ENCODE assay signal across 8 cellular contexts in genomic region chr15:70505411-70505919, GRCh38.
A peak's percentile ranks its signal among the peaks of the same experiment; 100 is the strongest.
DNase-seq lines count a peak whose midpoint lies in the region; ATAC-seq and TF ChIP-seq lines count a peak whose summit lies in the region.

No MANE protein-coding gene starts in this region.

- peaks cover 0 to 11% of the 10 kb centered on the region in 2 donors for H3K9me3 ChIP-seq in right atrium auricular region
- H3K9me3 ChIP-seq in PC-9 (ENCODE audit: insufficient read depth, low read depth): peaks cover 2% of the 10 kb centered on the region; the same call in 1 of the 2 replicates
- peaks cover 7% of the 10 kb centered on the region for H3K9me3 ChIP-seq in thoracic aorta

- CTCF ChIA-PET in PC-9 (lab: Charles Lee): interaction anchor here (0.5 to 1.8 kb wide), 8 partner anchors 9 to 1043 kb away, joined by 3 to 25 read pairs (median 4); no protein-coding TSS in a partner anchor

- H3K4me2 ChIP-seq in PC-9: peak overlapping the region; percentile 63

- no peak overlapping the region for H3K27ac ChIP-seq in right atrium auricular region
- peak overlapping the region; percentile 99 for H3K27ac ChIP-seq in PC-9
- peak overlapping the region; percentile 1 to 19 for H3K27ac ChIP-seq in thoracic aorta

- H3K27me3 ChIP-seq in right atrium auricular region (no peaks in the 10 kb centered on the region), PC-9 (ENCODE audit: insufficient read depth, low read depth) (no peaks in the 10 kb centered on the region), thoracic aorta (replicated peaks; ENCODE audit: insufficient read depth) (no peaks in the 10 kb centered on the region)

- H3K4me3 ChIP-seq in right atrium auricular region (no peak overlapping the region), PC-9 (no peak overlapping the region), thoracic aorta (no peak overlapping the region)

- ATAC-seq in left cardiac atrium: peak; percentile 42 to 83
- peak; percentile 59 for ATAC-seq in esophagus mucosa
- peak; percentile 73 for ATAC-seq in thoracic aorta (ENCODE audit: insufficient number of reproducible peaks, low FRiP score, low read depth)
- ATAC-seq in left lobe of liver: no peak
- no peak for ATAC-seq in HG03460 (IDR thresholded peaks at IDR 0.05; ENCODE audit: unreplicated experiment)

- intact Hi-C loops in left cardiac atrium (cut with DNase I): no loop called here
- intact Hi-C loops in PC-9 (cut with micrococcal nuclease; ENCODE audit: unreplicated experiment): loop anchor here (2.0 to 5.0 kb wide), 3 partner anchors 308 to 792 kb away; no protein-coding TSS in a partner anchor

- H3K36me3 ChIP-seq in right atrium auricular region: no peaks in the 10 kb centered on the region
- no peaks in the 10 kb centered on the region for H3K36me3 ChIP-seq in PC-9 (ENCODE audit: low read depth)
- no peaks in the 10 kb centered on the region for H3K36me3 ChIP-seq in thoracic aorta

- no peak overlapping the region for H2AFZ ChIP-seq in PC-9

- no peaks in the 10 kb centered on the region for H4K20me1 ChIP-seq in PC-9 (ENCODE audit: insufficient read depth)

- peaks cover 0 to 30% of the 10 kb centered on the region in 2 donors for H3K4me1 ChIP-seq in right atrium auricular region
- peaks cover 69% of the 10 kb centered on the region for H3K4me1 ChIP-seq in PC-9 (replicated peaks; ENCODE audit: insufficient read depth)
- H3K4me1 ChIP-seq in thoracic aorta (ENCODE audit: control insufficient read depth in 1 of 2, low read depth in 2 of 2): peaks cover 30 to 45% of the 10 kb centered on the region in 2 donors

- H3K79me2 ChIP-seq in PC-9 (ENCODE audit: low read depth): no peaks in the 10 kb centered on the region

- BruUV-seq in PC-9 (replicated peaks; lab: Mats Ljungman, UMichigan): no TSS peak

- peak; percentile 36 for DNase-seq in left cardiac atrium
- no peak for DNase-seq in right atrium auricular region (ENCODE audit: low spot score)
- DNase-seq in PC-9: peak; percentile 74 to 96
- DNase-seq in thoracic aorta (ENCODE audit: low spot score): no peak
- no peak for DNase-seq in left lobe of liver (ENCODE audit: low spot score)
- DNase-seq in iPS-NIHi11 (ENCODE audit: low spot score): no peak

- H3F3A ChIP-seq in PC-9 (ENCODE audit: insufficient read depth, low read depth): peaks cover 56% of the 10 kb centered on the region

- POLR2A ChIA-PET in PC-9 (lab: Charles Lee; ENCODE audit: unreplicated experiment): interaction anchor here (0.6 to 2.1 kb wide), 10 partner anchors 10 to 1025 kb away, joined by 3 to 20 read pairs (median 4); no protein-coding TSS in a partner anchor

- H3K9me2 ChIP-seq in PC-9 (ENCODE audit: insufficient read depth): no peaks in the 10 kb centered on the region

- no peak for TF ChIP-seq CTCF in right atrium auricular region (IDR thresholded peaks at IDR 0.05)
- no peak for TF ChIP-seq CTCF in PC-9 (conservative IDR thresholded peaks at IDR 0.05)
- no peak for TF ChIP-seq CTCF in thoracic aorta (IDR thresholded peaks at IDR 0.05)

Comparison
In these comparisons a context has a peak if more than half of its experiments do, and no peak if none do; other contexts are left out.
1. DNase-seq: peak in left cardiac atrium (single experiment) and PC-9 (2 of 2); none in right atrium auricular region (single experiment), thoracic aorta (single experiment), left lobe of liver (single experiment) and iPS-NIHi11 (single experiment).
2. ATAC-seq: peak in left cardiac atrium (2 of 2), esophagus mucosa (single experiment) and thoracic aorta (single experiment); none in left lobe of liver (single experiment) and HG03460 (single experiment).
3. H3K27ac ChIP-seq: peak in PC-9 (single experiment) and thoracic aorta (2 of 2); none in right atrium auricular region (0 of 2).